ENCODE assay signal across 1 cellular context in genomic region chr18:62784338-62784965, GRCh38.
TF ChIP-seq lines count a peak whose summit lies in the region.

No MANE protein-coding gene starts in this region.

TF ChIP-seq in IMR-90, 13 proteins besides CTCF, POLR2A, EP300 and RAD21 (continued from another document):
- no peak for TF ChIP-seq FOS (IDR thresholded peaks at IDR 0.05; ENCODE audit: low read depth, low read length)
- TF ChIP-seq USF2 (IDR thresholded peaks at IDR 0.05; ENCODE audit: low read depth, low read length) = no peak
- no peak for TF ChIP-seq SMC3 (IDR thresholded peaks at IDR 0.05; ENCODE audit: low read depth, low read length)
- no peak for TF ChIP-seq CEBPB (IDR thresholded peaks at IDR 0.05; ENCODE audit: low read depth, low read length)
- no peak for TF ChIP-seq CHD1 (IDR thresholded peaks at IDR 0.05; ENCODE audit: low read depth, low read length)
- TF ChIP-seq ELK1 (IDR thresholded peaks at IDR 0.05; ENCODE audit: borderline replicate concordance, low read depth, low read length) = no peak
- TF ChIP-seq RCOR1 (IDR thresholded peaks at IDR 0.05; ENCODE audit: insufficient replicate concordance, low read length) = no peak
- no peak for TF ChIP-seq RFX5 (IDR thresholded peaks at IDR 0.05; ENCODE audit: low read depth, low read length)
